In genomic region chr5:103562453-103563157, GRCh38 we compare ENCODE assay signal across 8 cellular contexts. TPM values are rescaled to one million over a fixed set of nuclear protein-coding genes. Genes with fewer than 3 reads are reported as not detected.
DNase-seq lines count a peak whose midpoint lies in the region; ATAC-seq, FAIRE-seq and TF ChIP-seq lines count a peak whose summit lies in the region.

Gene NUDT12 (minus strand): TSS chr5:103562789. CDS start chr5:103560248, 2,541 bp downstream.

- peaks cover 9% of the 10 kb centered on the region for H3K4me1 ChIP-seq in smooth muscle cell (ENCODE audit: low read depth)

- H3K27ac ChIP-seq in WERI-Rb-1 = peak within 1 kb of the TSS; percentile 93
- H3K27ac ChIP-seq in smooth muscle cell (ENCODE audit: low read depth) = peak within 1 kb of the TSS; percentile 70

- no peaks in the 10 kb centered on the region for H4K20me1 ChIP-seq in smooth muscle cell (ENCODE audit: low read depth)

- H3K9me3 ChIP-seq in WERI-Rb-1 (ENCODE audit: severe bottlenecking) (no peaks in the 10 kb centered on the region), smooth muscle cell (replicated peaks; ENCODE audit: low read depth) (no peaks in the 10 kb centered on the region)

- H3K27me3 ChIP-seq in WERI-Rb-1 (ENCODE audit: insufficient read depth, low read depth, severe bottlenecking) (no peaks in the 10 kb centered on the region), smooth muscle cell (ENCODE audit: low read depth) (no peaks in the 10 kb centered on the region)

- H3K36me3 ChIP-seq in WERI-Rb-1 (no peaks in the 10 kb centered on the region), smooth muscle cell (ENCODE audit: low read depth) (no peaks in the 10 kb centered on the region)

- H3F3A ChIP-seq in smooth muscle cell (ENCODE audit: low read depth) = no peaks in the 10 kb centered on the region

- H3K4me3 ChIP-seq in WERI-Rb-1 (ENCODE audit: low read depth, low read length) (peak within 1 kb of the TSS; percentile 66), smooth muscle cell (peak within 1 kb of the TSS; percentile 78)

- FAIRE-seq in GM18507 (lab: Jason Lieb, UNC) = peak; percentile 41

- peaks cover 12% of the 10 kb centered on the region for H3K79me2 ChIP-seq in smooth muscle cell (ENCODE audit: low read depth)

- peak within 1 kb of the TSS; percentile 97 for H3K4me2 ChIP-seq in smooth muscle cell

- ATAC-seq in HG02870 (IDR thresholded peaks at IDR 0.05; ENCODE audit: unreplicated experiment) = peak; percentile 85

- H2AFZ ChIP-seq in smooth muscle cell (ENCODE audit: low read depth) = peak within 1 kb of the TSS; percentile 97

- under 1% methylated on average over 29 of the region's 37 CpGs for WGBS in smooth muscle cell (ENCODE audit: low lambda C conversion rate)

- TF ChIP-seq CTCF in WERI-Rb-1 (IDR thresholded peaks at IDR 0.05; ENCODE audit: low read depth, low read length) (no peak), smooth muscle cell (IDR thresholded peaks at IDR 0.05; ENCODE audit: borderline replicate concordance, insufficient read depth, poor library complexity, severe bottlenecking) (no peak)

- DNase-seq in GM18507 (ENCODE audit: extremely low spot score, insufficient read length, low read depth) (peak; percentile 26), NCI-H187 treated with DMSO at 0.1 percent for 48 hours (lab: John Stamatoyannopoulos, UW) (peak; percentile 31), WERI-Rb-1 (peak; percentile 76), cerebellar nuclear complex (lab: John Stamatoyannopoulos, UW) (peak; percentile 16 to 58), islet precursor cell (peak; percentile 92), smooth muscle cell (lab: John Stamatoyannopoulos, UW; ENCODE audit: unreplicated experiment) (peak; percentile 78), KG1 (lab: John Stamatoyannopoulos, UW) (no peak)

- H3K9ac ChIP-seq in smooth muscle cell (ENCODE audit: low read depth) = peak within 1 kb of the TSS; percentile 57

RNA-seq across cellular contexts. Expression of gene NUDT12, which starts in this region (rescaled TPM):
- total RNA-seq in smooth muscle cell = 14.9 and 16.6 TPM in 2 replicates
- polyA plus RNA-seq in smooth muscle cell = 6.5 and 6.7 TPM in 2 replicates
